ENCODE assay signal across 13 cellular contexts in the genomic region with DNA sequence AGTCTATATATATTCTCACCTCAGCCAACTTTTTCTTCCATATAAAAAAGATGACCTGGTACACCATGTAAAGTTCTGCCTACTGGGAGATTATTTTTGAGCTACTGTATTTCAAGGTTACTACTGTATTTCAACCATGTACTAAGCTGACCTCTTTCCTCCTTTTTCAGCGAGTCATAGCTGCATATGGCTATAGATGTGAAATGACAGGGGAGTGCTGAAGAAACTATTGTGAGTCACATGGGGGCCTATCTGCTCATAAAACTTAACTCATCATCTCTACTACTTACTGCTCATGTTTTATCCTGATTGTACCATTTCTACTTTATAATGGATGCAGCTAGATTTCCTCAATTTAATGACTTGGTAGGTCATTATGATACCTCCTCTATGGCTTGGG.
DNase-seq lines count a peak whose midpoint lies in the region; TF ChIP-seq lines count a peak whose summit lies in the region.
"Had no signal": no experiment of that assay in that cellular context is flagged by ENCODE, and none has a peak within 500 bp of the region (broad histone marks: within the 10 kb centered on the region; RNA-seq: fewer than 3 reads in every experiment).

No MANE protein-coding gene starts in this region.

- no peak overlapping the region for H3K4me3 Mint-ChIP-seq in activated naive CD4-positive, alpha-beta T cell treated with anti-CD3 and anti-CD28 coated beads for 36 hours
- H3K4me3 Mint-ChIP-seq: nephron progenitor cell, WTC11 had no signal

- H3K27me3 Mint-ChIP-seq in activated naive CD4-positive, alpha-beta T cell treated with anti-CD3 and anti-CD28 coated beads for 36 hours (ENCODE audit: low read depth), result peaks cover 7% of the 10 kb centered on the region

- H3K27ac ChIP-seq in epithelial cell of prostate, result no peak overlapping the region
- no peak overlapping the region for H3K27ac ChIP-seq in hepatocyte
- H3K27ac ChIP-seq: SK-N-MC, skin epidermis had no signal

- no peaks in the 10 kb centered on the region for H3K9me3 ChIP-seq in hepatocyte (ENCODE audit: low read depth)

- H3K36me3 ChIP-seq in hepatocyte (replicated peaks; ENCODE audit: insufficient read depth, low read depth), result no peaks in the 10 kb centered on the region

- H3K79me2 ChIP-seq in hepatocyte, result no peaks in the 10 kb centered on the region

- no peaks in the 10 kb centered on the region for H3K4me1 ChIP-seq in hepatocyte (ENCODE audit: insufficient read depth)

- no peak overlapping the region for H3K4me3 ChIP-seq in hepatocyte
- H3K4me3 ChIP-seq: SK-N-MC, skin epidermis had no signal

- no peaks in the 10 kb centered on the region for H3K27me3 ChIP-seq in hepatocyte

- H4K20me1 ChIP-seq in hepatocyte (ENCODE audit: insufficient read depth, poor library complexity, severe bottlenecking), result no peaks in the 10 kb centered on the region

- intact Hi-C loops in activated naive CD4-positive, alpha-beta T cell treated with anti-CD3 and anti-CD28 coated beads for 36 hours (cut with micrococcal nuclease), result loop anchor here (1.0 to 10.0 kb wide), 13 partner anchors 19 to 1499 kb away; no protein-coding TSS in a partner anchor

- H3K27ac Mint-ChIP-seq in activated naive CD4-positive, alpha-beta T cell treated with anti-CD3 and anti-CD28 coated beads for 36 hours, result peak overlapping the region; percentile 33
- H3K27ac Mint-ChIP-seq: nephron progenitor cell, WTC11 had no signal

- no peak overlapping the region for H2AFZ ChIP-seq in hepatocyte

- peaks cover 27% of the 10 kb centered on the region for H3K9me3 Mint-ChIP-seq in activated naive CD4-positive, alpha-beta T cell treated with anti-CD3 and anti-CD28 coated beads for 36 hours

- WGBS in hepatocyte (ENCODE audit: low lambda C conversion rate, missing lambda C conversion rate), result 83% methylated on average over 1 of the region's 1 CpG

- H3K4me2 ChIP-seq in hepatocyte, result no peak overlapping the region

- peaks cover 17% of the 10 kb centered on the region for H3K4me1 Mint-ChIP-seq in activated naive CD4-positive, alpha-beta T cell treated with anti-CD3 and anti-CD28 coated beads for 36 hours (ENCODE audit: low read depth)
- H3K4me1 Mint-ChIP-seq: nephron progenitor cell, WTC11 had no signal

- CTCF ChIA-PET in activated naive CD4-positive, alpha-beta T cell treated with anti-CD3 and anti-CD28 coated beads for 36 hours (lab: Charles Lee), result interaction anchor here (0.6 kb wide), 1 partner anchor 1140 kb away, joined by 3 read pairs; no protein-coding TSS in a partner anchor

- peaks cover 3% of the 10 kb centered on the region for H3K36me3 Mint-ChIP-seq in activated naive CD4-positive, alpha-beta T cell treated with anti-CD3 and anti-CD28 coated beads for 36 hours (ENCODE audit: low read depth)

- no peak for TF ChIP-seq CTCF in hepatocyte (IDR thresholded peaks at IDR 0.05; ENCODE audit: poor library complexity)

- no peak for DNase-seq in activated naive CD4-positive, alpha-beta T cell treated with anti-CD3 and anti-CD28 coated beads for 36 hours
- no peak for DNase-seq in activated naive CD4-positive, alpha-beta T cell treated with Interleukin-2 at 50 U/mL for 16 hours
- DNase-seq in HT1080 (ENCODE audit: low read depth) (peak; percentile 66), epithelial cell of prostate (ENCODE audit: low read depth, low spot score) (peak; percentile 52), stromal cell of bone marrow (ENCODE audit: low read depth) (peak; percentile 41), midbrain (lab: John Stamatoyannopoulos, UW) (no peak), hepatocyte (ENCODE audit: low spot score) (no peak), D341Med (ENCODE audit: low spot score) (no peak)
- DNase-seq: NCI-H1436, nephron progenitor cell had no signal

- no peaks in the 10 kb centered on the region for H3K9me2 ChIP-seq in hepatocyte (replicated peaks; ENCODE audit: insufficient read depth)

Comparison
In these comparisons a context has a peak if more than half of its experiments do, and no peak if none do; other contexts are left out.
1. DNase-seq: peak in HT1080 (single experiment), epithelial cell of prostate (single experiment) and stromal cell of bone marrow (single experiment); none in activated naive CD4-positive, alpha-beta T cell treated with anti-CD3 and anti-CD28 coated beads for 36 hours (single experiment), activated naive CD4-positive, alpha-beta T cell treated with Interleukin-2 at 50 U/mL for 16 hours (single experiment), midbrain (single experiment), hepatocyte (single experiment) and D341Med (single experiment).